ENCODE assay signal across 19 cellular contexts in the genomic region with DNA sequence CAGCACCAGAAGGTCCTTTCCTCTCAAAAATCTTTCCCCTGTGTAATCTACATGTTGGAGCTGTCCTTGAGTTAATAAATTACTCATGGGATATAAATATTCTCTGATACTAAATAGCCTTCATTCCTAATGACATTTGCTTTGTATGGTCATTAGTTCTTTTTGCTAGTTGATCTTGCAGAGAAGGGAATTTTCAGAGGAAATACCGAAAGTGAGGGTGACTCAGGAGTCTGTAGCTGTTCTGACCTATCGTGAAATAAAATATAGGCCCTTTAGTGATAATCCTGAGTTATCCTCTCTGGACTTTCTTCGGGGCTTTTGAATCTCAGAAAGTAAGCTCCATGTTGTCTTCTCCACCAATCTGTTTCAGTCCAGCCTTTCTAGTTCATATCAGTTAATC. TPM values are rescaled to one million over a fixed set of nuclear protein-coding genes. Genes with fewer than 3 reads are reported as not detected.
DNase-seq lines count a peak whose midpoint lies in the region; ATAC-seq and TF ChIP-seq lines count a peak whose summit lies in the region.
"Had no signal": no experiment of that assay in that cellular context is flagged by ENCODE, and none has a peak within 500 bp of the region (broad histone marks: within the 10 kb centered on the region; RNA-seq: fewer than 3 reads in every experiment).

No MANE protein-coding gene starts in this region.

- H4K8ac ChIP-seq in IMR-90 (ENCODE audit: low read depth in 2 of 2, low read length in 2 of 2) = peak overlapping the region; percentile 62 to 71; a peak in 3 of 4 replicates

- peaks cover 7% of the 10 kb centered on the region for H3K36me3 ChIP-seq in IMR-90 (ENCODE audit: control insufficient read depth, insufficient read depth, low read length)
- peaks cover 3 to 79% of the 10 kb centered on the region in 2 donors for H3K36me3 ChIP-seq in psoas muscle (ENCODE audit: insufficient read depth in 1 of 2, low read depth in 1 of 2)

- peak overlapping the region; percentile 87 for H2BK120ac ChIP-seq in IMR-90 (ENCODE audit: low read depth, low read length)

- H3K27ac ChIP-seq in AG04450 (ENCODE audit: low read depth, low read length) (peak overlapping the region; percentile 24), IMR-90 (ENCODE audit: insufficient read depth, low read length) (no peak overlapping the region; the same call in 1 of the 2 replicates), psoas muscle (no peak overlapping the region)

- H2AFZ ChIP-seq in IMR-90 (replicated peaks; ENCODE audit: low read length, poor library complexity) = no peak overlapping the region

- no peaks in the 10 kb centered on the region for H4K20me1 ChIP-seq in IMR-90 (ENCODE audit: insufficient read depth, low read length)

- H3K9me1 ChIP-seq in IMR-90 (ENCODE audit: insufficient read depth, low read length) = no peaks in the 10 kb centered on the region

- CTCF ChIA-PET in AG04450 (lab: Charles Lee) (interaction anchor here (1.1 kb wide), 1 partner anchor 38 kb away, joined by 4 read pairs; no protein-coding TSS in a partner anchor), IMR-90 (lab: Yijun Ruan, JAX) (interaction anchor here (0.6 kb wide), 1 partner anchor 313 kb away, joined by 3 read pairs; no protein-coding TSS in a partner anchor)

- peak overlapping the region; percentile 80; the same call in 1 of the 2 replicates for H3K4ac ChIP-seq in IMR-90 (ENCODE audit: low read depth, low read length)

- intact Hi-C loops in IMR-90 (cut with micrococcal nuclease) = no loop called here
- intact Hi-C loops in psoas muscle (cut with DNase I) = no loop called here

- H3K23ac ChIP-seq in IMR-90 (ENCODE audit: low read depth, low read length) = peak overlapping the region; percentile 80

- H2AK9ac ChIP-seq in IMR-90 (replicated peaks; ENCODE audit: low read depth, low read length, poor library complexity) = no peak overlapping the region

- peak overlapping the region; percentile 93 for H2BK5ac ChIP-seq in IMR-90 (ENCODE audit: low read depth, low read length, poor library complexity, severe bottlenecking)

- H3K4me3 ChIP-seq in AG04450 (ENCODE audit: low read depth, low read length) (no peak overlapping the region; the same call in 1 of the 2 replicates), IMR-90 (ENCODE audit: insufficient read depth, low read depth, low read length) (no peak overlapping the region), cardiac fibroblast (replicated peaks in 1 of 2; ENCODE audit: low read depth in 2 of 2, low read length in 2 of 2) (peak overlapping the region in 1 of 2 donors; percentile 13), psoas muscle (no peak overlapping the region)

- peak overlapping the region; percentile 84 for H4K91ac ChIP-seq in IMR-90 (ENCODE audit: insufficient read depth, low read depth, low read length)

- WGBS in IMR-90 (ENCODE audit: extremely low coverage in 2 of 2, insufficient read length in 1 of 2), 2 experiments = 0% methylated on average over 1 of the region's 3 CpGs; no CpG with 5 or more reads in 1 of the 2 experiments
- 91 to 97% (median 96%) methylated on average over 3 of the region's 3 CpGs for WGBS in psoas muscle, 3 donors

- peaks cover 4% of the 10 kb centered on the region; the same call in 1 of the 2 replicates for H3K4me1 ChIP-seq in IMR-90 (ENCODE audit: control insufficient read depth, insufficient read depth, low read length)
- H3K4me1 ChIP-seq in psoas muscle = no peaks in the 10 kb centered on the region
- H3K4me1 ChIP-seq: Caco-2 had no signal

- peak overlapping the region; percentile 71 for H3K14ac ChIP-seq in IMR-90 (replicated peaks; ENCODE audit: low read depth, low read length)

- no TSS peak for BruUV-seq in IMR-90 (replicated peaks; lab: Mats Ljungman, UMichigan)

- TF ChIP-seq POLR2A in IMR-90 (IDR thresholded peaks at IDR 0.05; ENCODE audit: low read depth, low read length) = no peak

- H4K5ac ChIP-seq in IMR-90 (ENCODE audit: low read depth, low read length) = peak overlapping the region; percentile 86; the same call in 1 of the 2 replicates

- no peaks in the 10 kb centered on the region for H3K9me3 ChIP-seq in AG04450 (ENCODE audit: control insufficient read depth, insufficient read depth, low read length)
- no peaks in the 10 kb centered on the region; the same call in 1 of the 2 replicates for H3K9me3 ChIP-seq in IMR-90 (ENCODE audit: control insufficient read depth, insufficient read depth, low read length)
- no peaks in the 10 kb centered on the region for H3K9me3 ChIP-seq in psoas muscle
- H3K9me3 ChIP-seq: Caco-2 had no signal

- peak overlapping the region; percentile 18 for H2AK5ac ChIP-seq in IMR-90 (ENCODE audit: low read depth, low read length)

- DNase-seq in AG04450 (ENCODE audit: low read depth, low spot score) (peak; percentile 15), IMR-90 (peak; percentile 79), cardiac fibroblast (ENCODE audit: low read depth in 2 of 2) (peak; percentile 37 to 83), iris pigment epithelial cell (ENCODE audit: low read depth) (peak; percentile 83), psoas muscle (no peak), T-helper 1 cell (no peak)
- DNase-seq: activated CD4-positive, alpha-beta T cell treated with anti-CD3 and anti-CD28 coated beads for 48 hours; activated T-cell treated with anti-CD3 and anti-CD28 coated beads for 4 hours; Caco-2; cerebellar nuclear complex; hypothalamus; KG1; NCI-H1417 treated with DMSO at 0.1 percent for 48 hours; NCI-H345; Right ventricle myocardium superior had no signal

- TF ChIP-seq CTCF in AG04450 (IDR thresholded peaks at IDR 0.05; ENCODE audit: low read depth, low read length) = no peak
- TF ChIP-seq CTCF in IMR-90 (conservative IDR thresholded peaks at IDR 0.05; ENCODE audit: low read depth, low read length) = no peak
- no peak for TF ChIP-seq CTCF in cardiac fibroblast (IDR thresholded peaks at IDR 0.05; ENCODE audit: low read depth, low read length)
- TF ChIP-seq CTCF in psoas muscle (IDR thresholded peaks at IDR 0.05) = no peak

- peak overlapping the region; percentile 68; the same call in 1 of the 2 replicates for H3K9ac ChIP-seq in IMR-90 (ENCODE audit: low read depth, low read length)

- peak overlapping the region; percentile 99; the same call in 1 of the 2 replicates for H3K18ac ChIP-seq in IMR-90 (ENCODE audit: low read depth, low read length)

- peaks cover 2% of the 10 kb centered on the region in 2 experiments; a peak in 2 of 4 replicates for H3K79me1 ChIP-seq in IMR-90 (ENCODE audit: low read depth in 1 of 2, low read length in 2 of 2)

- H3K56ac ChIP-seq in IMR-90 (ENCODE audit: extremely low read depth, insufficient read depth, low read length) = peak overlapping the region; percentile 72

- peak overlapping the region; percentile 86; the same call in 1 of the 2 replicates for H2BK20ac ChIP-seq in IMR-90 (ENCODE audit: low read depth, low read length)

- in situ Hi-C loops in IMR-90 (cut with MboI; ENCODE audit: low sequenced_read_pairs) = no loop called here

- no peak for TF ChIP-seq RAD21 in IMR-90 (IDR thresholded peaks at IDR 0.05; ENCODE audit: low read length)

- H3K4me2 ChIP-seq in IMR-90 (ENCODE audit: low read depth, low read length) = peak overlapping the region; percentile 82; the same call in 1 of the 2 replicates

- H2BK15ac ChIP-seq in IMR-90 (ENCODE audit: low read depth, low read length) = peak overlapping the region; percentile 79; the same call in 1 of the 3 replicates

- dilution Hi-C loops in IMR-90 (cut with HindIII; ENCODE audit: low sequenced_read_pairs, unreplicated experiment) = no loop called here

- ATAC-seq in IMR-90 (ENCODE audit: low read depth) (peak; percentile 85), psoas muscle (no peak), HG02623 (IDR thresholded peaks at IDR 0.05; ENCODE audit: unreplicated experiment) (no peak), HG03196 (IDR thresholded peaks at IDR 0.05; ENCODE audit: unreplicated experiment) (no peak)
- ATAC-seq: activated naive CD4-positive, alpha-beta T cell treated with anti-CD3 and anti-CD28 coated beads, Interleukin-2, amount 50 U/mL, for 72 hours; left lobe of liver had no signal

- no peaks in the 10 kb centered on the region for H3K27me3 ChIP-seq in AG04450 (ENCODE audit: control insufficient read depth, insufficient read depth, low read length)
- no peaks in the 10 kb centered on the region for H3K27me3 ChIP-seq in IMR-90 (ENCODE audit: control insufficient read depth, insufficient read depth, low read length)
- H3K27me3 ChIP-seq in psoas muscle (ENCODE audit: insufficient read depth in 3 of 3, low read length in 2 of 3) = no peaks in the 10 kb centered on the region

- POLR2A ChIA-PET in AG04450 (lab: Yijun Ruan, JAX) = no interaction called here
- POLR2A ChIA-PET in IMR-90 (lab: Charles Lee; ENCODE audit: unreplicated experiment) = no interaction called here

TF ChIP-seq in IMR-90, 13 proteins besides CTCF, POLR2A, EP300 and RAD21 (continues in another document):
- TF ChIP-seq RCOR1 (IDR thresholded peaks at IDR 0.05; ENCODE audit: insufficient replicate concordance, low read length) = no peak
- TF ChIP-seq, protein P1, sequence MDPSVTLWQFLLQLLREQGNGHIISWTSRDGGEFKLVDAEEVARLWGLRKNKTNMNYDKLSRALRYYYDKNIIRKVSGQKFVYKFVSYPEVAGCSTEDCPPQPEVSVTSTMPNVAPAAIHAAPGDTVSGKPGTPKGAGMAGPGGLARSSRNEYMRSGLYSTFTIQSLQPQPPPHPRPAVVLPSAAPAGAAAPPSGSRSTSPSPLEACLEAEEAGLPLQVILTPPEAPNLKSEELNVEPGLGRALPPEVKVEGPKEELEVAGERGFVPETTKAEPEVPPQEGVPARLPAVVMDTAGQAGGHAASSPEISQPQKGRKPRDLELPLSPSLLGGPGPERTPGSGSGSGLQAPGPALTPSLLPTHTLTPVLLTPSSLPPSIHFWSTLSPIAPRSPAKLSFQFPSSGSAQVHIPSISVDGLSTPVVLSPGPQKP (IDR thresholded peaks at IDR 0.05; ENCODE audit: borderline replicate concordance, low read depth, low read length) = no peak
- TF ChIP-seq MAZ (IDR thresholded peaks at IDR 0.05; ENCODE audit: borderline replicate concordance, low read depth, low read length) = no peak
- TF ChIP-seq BHLHE40 (IDR thresholded peaks at IDR 0.05; ENCODE audit: low read depth, low read length) = no peak

RNA-seq across cellular contexts. Expression of a gene that starts 19.4 kb away (rescaled TPM):
- polyA plus RNA-seq in AG04450 (2011; rRNA removed) (41.4 and 41.6 TPM in 2 replicates), IMR-90 (2012; rRNA removed) (33.4 and 34.5 TPM in 2 replicates), psoas muscle (10 to 100 TPM; 16.3 to 30.4 (median 28.1) TPM)
- 83.1 and 121 TPM in 2 replicates for polyA minus RNA-seq in AG04450 (2011; rRNA and poly(A)+ RNA removed)
- total RNA-seq in IMR-90 (2012; rRNA removed) (42.5 and 46.4 TPM in 2 replicates), psoas muscle (10 to 100 TPM; 18.0 to 42.2 (median 26.3) TPM)
- polyA plus RNA-seq in IMR-90 (2012; cell fraction: cytosol; rRNA removed) = 27.8 and 39.8 TPM in 2 replicates
- 42.6 and 51.6 TPM in 2 replicates for polyA plus RNA-seq in IMR-90 (2012; cell fraction: nucleus; rRNA removed; ENCODE audit: low replicate concordance)

RNA-seq across cellular contexts. Expression of a gene that starts 37.4 kb away (rescaled TPM):
- 15.8 and 30.0 TPM in 2 replicates for polyA plus RNA-seq in AG04450 (2011; rRNA removed)
- polyA minus RNA-seq in AG04450 (2011; rRNA and poly(A)+ RNA removed) = 7.0 and 10.3 TPM in 2 replicates
- total RNA-seq in IMR-90 (2012; rRNA removed) = 11.5 and 25.3 TPM in 2 replicates
- polyA plus RNA-seq in IMR-90 (2012; rRNA removed) = 9.8 and 12.8 TPM in 2 replicates
- 0.36 and 1.3 TPM in 2 replicates for polyA plus RNA-seq in IMR-90 (2012; cell fraction: cytosol; rRNA removed)
- polyA plus RNA-seq in IMR-90 (2012; cell fraction: nucleus; rRNA removed; ENCODE audit: low replicate concordance) = 0.49 and 6.9 TPM in 2 replicates
- 10 to 100 TPM; 18.9 to 28.5 (median 20.5) TPM for total RNA-seq in psoas muscle
- 10 to 100 TPM; 17.2 to 23.4 (median 17.9) TPM for polyA plus RNA-seq in psoas muscle

Comparison
In these comparisons a context has a peak if more than half of its experiments do, and no peak if none do; other contexts are left out.
1. DNase-seq: peak in AG04450 (single experiment), IMR-90 (single experiment), cardiac fibroblast (2 of 2) and iris pigment epithelial cell (single experiment); none in psoas muscle (0 of 2) and T-helper 1 cell (0 of 5).